16 cellular contexts compared by ENCODE assay signal in genomic region chr12:109968032-109968420, GRCh38. TPM values are rescaled to one million over a fixed set of nuclear protein-coding genes. Genes with fewer than 3 reads are reported as not detected.
DNase-seq lines count a peak whose midpoint lies in the region; ATAC-seq and TF ChIP-seq lines count a peak whose summit lies in the region.
"Had no signal": no experiment of that assay in that cellular context is flagged by ENCODE, and none has a peak within 500 bp of the region (broad histone marks: within the 10 kb centered on the region; RNA-seq: fewer than 3 reads in every experiment).

No MANE protein-coding gene starts in this region.

- H3K27ac ChIP-seq in VCaP: peak overlapping the region; percentile 23; the same call in 1 of the 2 replicates
- peak overlapping the region; percentile 56 for H3K27ac ChIP-seq in effector memory CD4-positive, alpha-beta T cell (ENCODE audit: insufficient read depth, low read length, poor library complexity, severe bottlenecking)
- H3K27ac ChIP-seq in coronary artery: no peak overlapping the region
- H3K27ac ChIP-seq: left lung, tibial artery had no signal

- peaks cover 41% of the 10 kb centered on the region for H3K36me3 ChIP-seq in effector memory CD4-positive, alpha-beta T cell (ENCODE audit: control insufficient read depth, insufficient read depth, low read length)

- DNase-seq in activated T-cell treated with anti-CD3 and anti-CD28 coated beads, Interleukin-2, amount 50 U/mL, for 72 hours: no peak
- DNase-seq in activated T-cell treated with anti-CD3 and anti-CD28 coated beads for 4 hours (no peak), coronary artery (ENCODE audit: low spot score) (no peak)
- no peak for DNase-seq in effector memory CD4-positive, alpha-beta T cell
- DNase-seq in stimulated activated naive CD8-positive, alpha-beta T cell treated with anti-CD3 and anti-CD28 coated beads, Interleukin-15, Interleukin-2, amounts not matched to agents 100 U/mL and 50 U/mL, for 24 hours: no peak
- DNase-seq: activated gamma-delta T cell, GDM1, left lung, NCI-H1930, NCI-H526 treated with DMSO at 0.1 percent for 48 hours, SW 1271, tibial artery had no signal

- peak overlapping the region; percentile 80 for H3K27ac Mint-ChIP-seq in activated T-cell treated with anti-CD3 and anti-CD28 coated beads, Interleukin-2, amount 50 U/mL, for 72 hours

- H3K27me3 Mint-ChIP-seq in activated T-cell treated with anti-CD3 and anti-CD28 coated beads, Interleukin-2, amount 50 U/mL, for 72 hours (ENCODE audit: low read depth): no peaks in the 10 kb centered on the region
- H3K27me3 Mint-ChIP-seq: brain had no signal

- peaks cover 9 to 32% of the 10 kb centered on the region in 2 donors for H3K36me3 Mint-ChIP-seq in activated T-cell treated with anti-CD3 and anti-CD28 coated beads, Interleukin-2, amount 50 U/mL, for 72 hours (ENCODE audit: insufficient read depth in 2 of 2)

- peaks cover 3% of the 10 kb centered on the region for H3K4me1 ChIP-seq in effector memory CD4-positive, alpha-beta T cell (ENCODE audit: control insufficient read depth, insufficient read depth, low read length, poor library complexity, severe bottlenecking)

- no peaks in the 10 kb centered on the region for H3K27me3 ChIP-seq in effector memory CD4-positive, alpha-beta T cell (replicated peaks; ENCODE audit: control insufficient read depth, insufficient read depth, low read length, poor library complexity, severe bottlenecking)
- H3K27me3 ChIP-seq: left lung, tibial artery had no signal

- H3K4me1 Mint-ChIP-seq in activated T-cell treated with anti-CD3 and anti-CD28 coated beads, Interleukin-2, amount 50 U/mL, for 72 hours (ENCODE audit: low read depth): peaks cover 40% of the 10 kb centered on the region
- H3K4me1 Mint-ChIP-seq: brain had no signal

- TF ChIP-seq CTCF in VCaP (conservative IDR thresholded peaks at IDR 0.05) (no peak), coronary artery (IDR thresholded peaks at IDR 0.05) (no peak)

- ATAC-seq in activated T-cell treated with anti-CD3 and anti-CD28 coated beads, Interleukin-2, amount 50 U/mL, for 72 hours (replicated peaks in 1 of 2): peak; percentile 47 to 69
- ATAC-seq in stimulated activated naive CD8-positive, alpha-beta T cell treated with anti-CD3 and anti-CD28 coated beads, Interleukin-15, Interleukin-2, amounts not matched to agents 100 U/mL and 50 U/mL, for 24 hours: peak; percentile 40
- no peak for ATAC-seq in GM21825 (IDR thresholded peaks at IDR 0.05; ENCODE audit: unreplicated experiment)
- no peak for ATAC-seq in HG03565 (IDR thresholded peaks at IDR 0.05; ENCODE audit: unreplicated experiment)
- ATAC-seq: left lung had no signal

- peak overlapping the region; percentile 29 for H3K4me3 ChIP-seq in effector memory CD4-positive, alpha-beta T cell (ENCODE audit: insufficient read depth, low read depth, low read length, poor library complexity, severe bottlenecking)
- no peak overlapping the region for H3K4me3 ChIP-seq in coronary artery
- H3K4me3 ChIP-seq: left lung, tibial artery had no signal

- H3K9me3 ChIP-seq in effector memory CD4-positive, alpha-beta T cell (ENCODE audit: control insufficient read depth, low read length): no peaks in the 10 kb centered on the region
- H3K9me3 ChIP-seq: left lung, tibial artery had no signal

- H3K9me3 Mint-ChIP-seq in activated T-cell treated with anti-CD3 and anti-CD28 coated beads, Interleukin-2, amount 50 U/mL, for 72 hours: no peaks in the 10 kb centered on the region
- H3K9me3 Mint-ChIP-seq: brain had no signal

- H3K4me3 Mint-ChIP-seq in activated T-cell treated with anti-CD3 and anti-CD28 coated beads, Interleukin-2, amount 50 U/mL, for 72 hours: peak overlapping the region in 1 of 2 donors; percentile 74
- H3K4me3 Mint-ChIP-seq: brain had no signal

RNA-seq across cellular contexts. Expression of gene GIT2, which starts 28.1 kb away (rescaled TPM):
- 10 to 100 TPM; 70.0 to 74.9 TPM for total RNA-seq in activated T-cell treated with anti-CD3 and anti-CD28 coated beads, Interleukin-2, amount 50 U/mL, for 72 hours

RNA-seq across cellular contexts. Expression of gene ANKRD13A, which starts 31.2 kb away (rescaled TPM):
- 10 to 100 TPM; 67.8 to 72.8 TPM for total RNA-seq in activated T-cell treated with anti-CD3 and anti-CD28 coated beads, Interleukin-2, amount 50 U/mL, for 72 hours

Comparison
In these comparisons a context has a peak if more than half of its experiments do, and no peak if none do; other contexts are left out.
1. ATAC-seq: peak in activated T-cell treated with anti-CD3 and anti-CD28 coated beads, Interleukin-2, amount 50 U/mL, for 72 hours (2 of 2) and stimulated activated naive CD8-positive, alpha-beta T cell treated with anti-CD3 and anti-CD28 coated beads, Interleukin-15, Interleukin-2, amounts not matched to agents 100 U/mL and 50 U/mL, for 24 hours (single experiment); none in GM21825 (single experiment) and HG03565 (single experiment).
2. H3K27ac ChIP-seq: peak in VCaP (single experiment) and effector memory CD4-positive, alpha-beta T cell (single experiment); none in coronary artery (0 of 2).